8 cellular contexts compared by ENCODE assay signal in the genomic region with DNA sequence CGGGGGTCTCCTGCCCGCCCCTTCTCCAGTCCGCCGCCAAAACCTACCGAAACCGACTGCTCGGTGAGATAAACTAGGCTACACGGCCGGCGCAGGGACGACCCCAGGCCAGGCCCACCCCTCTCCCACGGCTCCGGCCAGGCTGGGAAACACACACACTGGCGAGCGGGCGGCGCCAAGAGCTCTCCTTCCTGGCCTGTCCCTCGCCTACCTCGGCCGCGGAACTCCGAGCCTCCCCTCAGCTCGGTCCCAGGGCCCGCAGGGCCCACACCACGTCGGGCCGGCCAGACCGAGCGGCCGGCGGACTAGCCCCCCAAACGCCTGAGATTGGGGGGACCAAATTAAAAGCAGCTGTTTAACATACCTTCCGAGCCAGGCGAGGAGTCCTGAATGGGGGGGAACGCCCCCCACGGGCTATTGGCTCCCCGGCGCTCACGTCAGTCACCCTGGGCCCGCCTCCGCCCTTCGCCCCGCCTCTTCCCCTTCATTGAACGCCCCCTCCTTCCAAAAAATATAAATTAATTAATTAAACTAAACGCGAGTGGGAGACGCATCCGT. TPM values are rescaled to one million over a fixed set of nuclear protein-coding genes. Genes with fewer than 3 reads are reported as not detected.
DNase-seq lines count a peak whose midpoint lies in the region; ATAC-seq and TF ChIP-seq lines count a peak whose summit lies in the region.

No MANE protein-coding gene starts in this region.

- H3K9me3 ChIP-seq in ascending aorta (no peaks in the 10 kb centered on the region), right atrium auricular region (no peaks in the 10 kb centered on the region), psoas muscle (no peaks in the 10 kb centered on the region)

- peak overlapping the region; percentile 97 to 98 for H3K27ac ChIP-seq in ascending aorta
- peak overlapping the region; percentile 100 for H3K27ac ChIP-seq in right atrium auricular region
- peak overlapping the region; percentile 99 for H3K27ac ChIP-seq in psoas muscle

- intact Hi-C loops in ascending aorta (cut with DNase I) (loop anchor here (5.0 to 10.0 kb wide), 3 partner anchors 242 to 431 kb away; a partner anchor contains a TSS), psoas muscle (cut with DNase I) (loop anchor here in 1 of 2 donors (2.0 to 5.0 kb wide), 2 partner anchors 123 to 172 kb away; a partner anchor contains a TSS)

- H3K4me1 ChIP-seq in ascending aorta (peaks cover 2 to 8% of the 10 kb centered on the region in 2 donors), right atrium auricular region (peaks cover 0 to 21% of the 10 kb centered on the region in 2 donors), psoas muscle (peaks cover 4% of the 10 kb centered on the region)

- TF ChIP-seq CTCF in GM12865 (IDR thresholded peaks at IDR 0.05; ENCODE audit: insufficient read depth, low read depth, low read length, missing control alignments) (no peak), ascending aorta (IDR thresholded peaks at IDR 0.05) (no peak), right atrium auricular region (IDR thresholded peaks at IDR 0.05) (no peak), psoas muscle (IDR thresholded peaks at IDR 0.05) (no peak)

- DNase-seq in GM12865 (ENCODE audit: low read depth) (peak; percentile 84), NCI-H1417 treated with DMSO at 0.1 percent for 48 hours (lab: John Stamatoyannopoulos, UW) (peak; percentile 25), T-helper 22 cell (ENCODE audit: low read depth) (peak; percentile 79), ascending aorta (ENCODE audit: low spot score in 2 of 2) (peak; percentile 60 to 96), right atrium auricular region (ENCODE audit: low spot score) (peak; percentile 90), psoas muscle (peak; percentile 88 to 90), ureter (ENCODE audit: low spot score) (peak; percentile 93)

- WGBS in psoas muscle, 3 donors, result 0 to 1% (median 1%) methylated on average over 37 to 48 of the region's 48 CpGs

- H3K27me3 ChIP-seq in ascending aorta (no peaks in the 10 kb centered on the region), right atrium auricular region (no peaks in the 10 kb centered on the region), psoas muscle (ENCODE audit: insufficient read depth in 3 of 3, low read length in 2 of 3) (no peaks in the 10 kb centered on the region)

- ATAC-seq in psoas muscle (peak in 1 of 4 donors; percentile 25), HG03439 (IDR thresholded peaks at IDR 0.05; ENCODE audit: unreplicated experiment) (no peak)

- H3K36me3 ChIP-seq in ascending aorta (no peaks in the 10 kb centered on the region), right atrium auricular region (no peaks in the 10 kb centered on the region), psoas muscle (ENCODE audit: insufficient read depth in 1 of 2, low read depth in 1 of 2) (no peaks in the 10 kb centered on the region)

- peak overlapping the region; percentile 97 for H3K4me3 ChIP-seq in GM12865 (ENCODE audit: low read depth, low read length)
- peak overlapping the region; percentile 77 to 96 for H3K4me3 ChIP-seq in ascending aorta
- peak overlapping the region; percentile 81 to 88 for H3K4me3 ChIP-seq in right atrium auricular region
- peak overlapping the region; percentile 96 for H3K4me3 ChIP-seq in psoas muscle

RNA-seq across cellular contexts. Expression of a gene that starts 4.0 kb away (rescaled TPM):
- total RNA-seq in ascending aorta (41.0 TPM), right atrium auricular region (10 to 100 TPM; 16.0 to 25.5 TPM), psoas muscle (10 to 100 TPM; 21.7 to 35.5 (median 29.9) TPM), ureter (93.6 TPM)
- 1 to 10 TPM; 7.2 to 8.9 (median 8.8) TPM for polyA plus RNA-seq in psoas muscle

Comparison
In these comparisons a context has a peak if more than half of its experiments do, and no peak if none do; other contexts are left out.
1. DNase-seq: peak in every context shown above with its lines; median percentile 93 in ureter; 90 in right atrium auricular region; 89 in psoas muscle; 84 in GM12865; 79 in T-helper 22 cell; 78 in ascending aorta; 25 in NCI-H1417 treated with DMSO at 0.1 percent for 48 hours.